Comparison of ENCODE assay signal across 7 cellular contexts in genomic region chr12:74283646-74284045, GRCh38.
"Had no signal": no experiment of that assay in that cellular context is flagged by ENCODE, and none has a peak within 500 bp of the region (broad histone marks: within the 10 kb centered on the region; RNA-seq: fewer than 3 reads in every experiment).

No MANE protein-coding gene starts in this region.

- ATAC-seq: HepG2 had no signal

- H3K4me3 Mint-ChIP-seq: IgD-negative memory B cell had no signal

- H3K4me1 Mint-ChIP-seq: IgD-negative memory B cell had no signal

- FAIRE-seq: HepG2, HTR-8/SVneo had no signal

- DNase-seq: IMR-90, KBM-7, KG1 had no signal

- H3K27ac ChIP-seq: HL-60 had no signal

- H3K36me3 Mint-ChIP-seq: IgD-negative memory B cell had no signal

- H3K27me3 Mint-ChIP-seq: IgD-negative memory B cell had no signal
